Comparison of ENCODE assay signal across 8 cellular contexts in the genomic region with DNA sequence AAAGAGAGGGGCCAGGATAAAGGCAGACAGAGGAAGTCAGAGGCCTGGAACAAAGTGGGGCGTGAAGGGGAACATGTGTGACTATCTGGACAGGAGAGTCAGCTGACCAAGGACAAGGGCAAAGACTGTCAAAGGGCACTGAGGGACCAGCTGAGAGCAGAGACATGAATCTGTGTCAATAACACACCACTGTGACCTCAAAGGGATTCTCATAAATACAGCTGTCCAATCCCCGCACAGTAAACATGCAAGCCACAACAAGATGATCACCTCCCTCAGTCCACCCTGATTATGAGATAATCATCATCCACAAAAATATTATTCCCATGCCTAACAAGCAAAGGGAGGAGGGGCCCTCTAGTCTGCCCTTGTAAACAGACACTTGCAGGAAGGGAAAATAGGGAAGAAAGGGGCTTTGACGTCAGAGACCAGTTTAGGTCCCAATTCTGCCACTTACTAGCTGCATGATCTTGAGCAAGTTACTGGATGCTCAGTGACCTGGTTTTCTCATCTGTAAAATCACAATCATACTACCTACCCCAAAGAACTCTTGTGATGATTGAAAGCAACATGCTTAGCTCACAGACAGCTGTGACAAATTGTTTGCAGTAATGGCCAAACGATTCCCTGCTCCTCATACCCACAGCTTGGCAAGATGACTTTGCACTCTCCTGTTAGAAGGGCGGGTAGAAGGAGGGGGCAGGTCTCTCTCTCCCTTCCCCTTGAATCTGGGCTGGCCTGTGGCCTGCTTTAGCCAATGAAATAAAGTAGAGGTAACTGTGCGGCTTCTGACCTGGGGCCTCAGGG. TPM values are rescaled to one million over a fixed set of nuclear protein-coding genes. Genes with fewer than 3 reads are reported as not detected.
DNase-seq lines count a peak whose midpoint lies in the region; ATAC-seq and TF ChIP-seq lines count a peak whose summit lies in the region.

No MANE protein-coding gene starts in this region.

- H3K9ac ChIP-seq in neural progenitor cell, result no peak overlapping the region

- TF ChIP-seq POLR2A in erythroblast (IDR thresholded peaks at IDR 0.05; ENCODE audit: low read length), result no peak

- H3K9me3 ChIP-seq in CD8-positive, alpha-beta T cell (ENCODE audit: low read length), result no peaks in the 10 kb centered on the region
- no peaks in the 10 kb centered on the region for H3K9me3 ChIP-seq in neural progenitor cell (ENCODE audit: low read depth)
- H3K9me3 ChIP-seq in WERI-Rb-1 (ENCODE audit: severe bottlenecking), result no peaks in the 10 kb centered on the region

- no peaks in the 10 kb centered on the region for H3K27me3 Mint-ChIP-seq in CD8-positive, alpha-beta T cell (ENCODE audit: low read depth)
- no peaks in the 10 kb centered on the region for H3K27me3 Mint-ChIP-seq in neural progenitor cell (ENCODE audit: insufficient read depth, low read depth)

- no peak overlapping the region for H3K4me2 ChIP-seq in neural progenitor cell

- H3K27ac ChIP-seq in CD8-positive, alpha-beta T cell (ENCODE audit: low read depth, low read length), result no peak overlapping the region
- no peak overlapping the region for H3K27ac ChIP-seq in neural progenitor cell
- H3K27ac ChIP-seq in WERI-Rb-1, result no peak overlapping the region

- no peak for DNase-seq in CD8-positive, alpha-beta T cell
- DNase-seq in NOMO-1 treated with DMSO at 0.1 percent for 48 hours (lab: John Stamatoyannopoulos, UW; ENCODE audit: unreplicated experiment) (peak; percentile 67), erythroblast (lab: John Stamatoyannopoulos, UW) (peak; percentile 13 to 46), neural progenitor cell (ENCODE audit: low spot score) (no peak), WERI-Rb-1 (no peak), COR-L47 (lab: John Stamatoyannopoulos, UW) (no peak)

- peaks cover 4% of the 10 kb centered on the region for H3K36me3 Mint-ChIP-seq in CD8-positive, alpha-beta T cell
- H3K36me3 Mint-ChIP-seq in neural progenitor cell, result no peaks in the 10 kb centered on the region

- intact Hi-C loops in CD8-positive, alpha-beta T cell (cut with DNase I, micrococcal nuclease), result no loop called here

- H3K27ac Mint-ChIP-seq in CD8-positive, alpha-beta T cell, result peak overlapping the region; percentile 80
- H3K27ac Mint-ChIP-seq in neural progenitor cell, result peak overlapping the region; percentile 9

- ATAC-seq in CD8-positive, alpha-beta T cell, result no peak
- ATAC-seq in GM21717 (IDR thresholded peaks at IDR 0.05; ENCODE audit: unreplicated experiment), result no peak
- ATAC-seq in HG02763 (IDR thresholded peaks at IDR 0.05; ENCODE audit: unreplicated experiment), result no peak

- peaks cover 50% of the 10 kb centered on the region for H3K79me2 ChIP-seq in neural progenitor cell (ENCODE audit: low read depth)

- TF ChIP-seq CTCF in CD8-positive, alpha-beta T cell (IDR thresholded peaks at IDR 0.05), result no peak
- TF ChIP-seq CTCF in neural progenitor cell (IDR thresholded peaks at IDR 0.05) (no peak), WERI-Rb-1 (IDR thresholded peaks at IDR 0.05; ENCODE audit: low read depth, low read length) (no peak)

- H4K20me1 ChIP-seq in neural progenitor cell (ENCODE audit: low read depth), result peaks cover 70% of the 10 kb centered on the region

- H3K4me1 Mint-ChIP-seq in CD8-positive, alpha-beta T cell (ENCODE audit: low read depth), result peaks cover 82% of the 10 kb centered on the region
- peaks cover 33% of the 10 kb centered on the region for H3K4me1 Mint-ChIP-seq in neural progenitor cell

- H2AFZ ChIP-seq in neural progenitor cell (replicated peaks), result no peak overlapping the region

- POLR2A ChIA-PET in CD8-positive, alpha-beta T cell (lab: Charles Lee), result interaction anchor here (0.7 to 1.1 kb wide), 2 partner anchors 34 to 219 kb away, joined by 3 read pairs; no protein-coding TSS in a partner anchor

- no peak overlapping the region for H3K4me3 Mint-ChIP-seq in CD8-positive, alpha-beta T cell
- H3K4me3 Mint-ChIP-seq in neural progenitor cell, result no peak overlapping the region

- no peak overlapping the region for H3K4me3 ChIP-seq in CD8-positive, alpha-beta T cell (ENCODE audit: low read depth, low read length)
- H3K4me3 ChIP-seq in neural progenitor cell, result no peak overlapping the region
- H3K4me3 ChIP-seq in WERI-Rb-1 (ENCODE audit: low read depth, low read length), result no peak overlapping the region

- no peaks in the 10 kb centered on the region for H3K36me3 ChIP-seq in CD8-positive, alpha-beta T cell (ENCODE audit: insufficient read depth, low read length)
- H3K36me3 ChIP-seq in neural progenitor cell (no peaks in the 10 kb centered on the region), WERI-Rb-1 (no peaks in the 10 kb centered on the region)

- no peaks in the 10 kb centered on the region for H3K9me3 Mint-ChIP-seq in CD8-positive, alpha-beta T cell
- H3K9me3 Mint-ChIP-seq in neural progenitor cell, result no peaks in the 10 kb centered on the region

- H3K27me3 ChIP-seq in CD8-positive, alpha-beta T cell (ENCODE audit: insufficient read depth, low read length), result no peaks in the 10 kb centered on the region
- no peaks in the 10 kb centered on the region for H3K27me3 ChIP-seq in neural progenitor cell
- H3K27me3 ChIP-seq in WERI-Rb-1 (ENCODE audit: insufficient read depth, low read depth, severe bottlenecking), result no peaks in the 10 kb centered on the region

- H3F3A ChIP-seq in neural progenitor cell (ENCODE audit: low read depth), result peaks cover 27% of the 10 kb centered on the region

- peaks cover 25% of the 10 kb centered on the region for H3K4me1 ChIP-seq in CD8-positive, alpha-beta T cell (ENCODE audit: insufficient read depth, low read length)
- H3K4me1 ChIP-seq in neural progenitor cell, result peaks cover 41% of the 10 kb centered on the region

- CTCF ChIA-PET in CD8-positive, alpha-beta T cell (lab: Charles Lee), result interaction anchor here (0.8 to 3.0 kb wide), 3 partner anchors 19 to 107 kb away, joined by 3 to 10 read pairs (median 7); no protein-coding TSS in a partner anchor

RNA-seq across cellular contexts. Expression of gene RAPGEF1, which starts 41.8 kb away (rescaled TPM):
- total RNA-seq in CD8-positive, alpha-beta T cell, result 100 to 1,000 TPM; 127 to 130 TPM
- 33.3 and 34.6 TPM in 2 replicates for total RNA-seq in neural progenitor cell (ENCODE audit: low replicate concordance)

Comparison
In these comparisons a context has a peak if more than half of its experiments do, and no peak if none do; other contexts are left out.
1. DNase-seq: peak in NOMO-1 treated with DMSO at 0.1 percent for 48 hours (single experiment) and erythroblast (2 of 2); none in CD8-positive, alpha-beta T cell (0 of 7), neural progenitor cell (single experiment), WERI-Rb-1 (single experiment) and COR-L47 (single experiment).